ENCODE assay signal across 28 cellular contexts in the genomic region with DNA sequence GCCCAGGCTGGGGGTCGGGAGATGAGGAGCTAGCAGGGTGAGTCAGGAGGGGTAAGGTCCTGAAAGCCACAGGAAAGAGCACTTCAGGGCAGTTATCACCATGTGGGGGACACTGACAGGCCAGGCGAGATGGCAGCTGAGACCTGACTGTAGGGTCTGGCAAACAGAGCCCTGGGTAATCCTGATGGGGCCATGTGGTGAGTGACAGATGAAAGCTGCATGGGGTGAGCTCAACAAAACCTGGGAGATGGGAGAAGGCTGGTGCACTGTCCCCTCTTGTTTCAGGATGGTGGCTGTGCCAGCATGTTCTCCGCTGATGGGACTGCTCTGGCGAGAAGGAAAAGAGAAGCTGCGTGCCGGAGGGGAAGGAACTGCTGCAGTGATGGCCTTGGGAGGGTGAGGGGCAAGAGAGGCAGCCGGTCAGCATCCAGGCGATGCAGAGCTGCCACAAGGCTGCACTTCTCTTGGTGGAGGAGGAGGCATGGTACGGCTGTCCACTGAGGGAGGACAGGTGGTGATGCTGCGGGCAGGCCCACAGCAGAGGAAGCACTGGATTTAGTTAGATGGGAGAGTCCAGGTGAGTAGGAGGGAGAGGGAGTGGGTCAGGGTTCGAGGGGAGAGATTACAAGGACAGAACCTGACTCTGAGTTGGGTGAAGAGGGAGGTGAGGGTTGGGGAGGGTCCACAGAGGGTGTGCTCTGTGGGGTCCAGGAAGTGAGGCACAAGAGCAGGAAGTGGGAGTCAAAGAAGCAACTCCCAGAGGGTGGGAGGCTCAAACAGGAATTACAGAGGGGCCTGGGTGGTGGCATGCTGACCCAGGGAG. TPM values are rescaled to one million over a fixed set of nuclear protein-coding genes. Genes with fewer than 3 reads are reported as not detected.
DNase-seq lines count a peak whose midpoint lies in the region; ATAC-seq and TF ChIP-seq lines count a peak whose summit lies in the region.
"Had no signal": no experiment of that assay in that cellular context is flagged by ENCODE, and none has a peak within 500 bp of the region (broad histone marks: within the 10 kb centered on the region; RNA-seq: fewer than 3 reads in every experiment).

No MANE protein-coding gene starts in this region.

- H3K27me3 ChIP-seq in SK-N-SH (ENCODE audit: insufficient read depth) (no peaks in the 10 kb centered on the region), Caco-2 (replicated peaks; ENCODE audit: control insufficient read depth, insufficient read depth, low read length) (no peaks in the 10 kb centered on the region)
- H3K27me3 ChIP-seq: dorsolateral prefrontal cortex, stomach, upper lobe of left lung had no signal

- no peak overlapping the region for H3K4me2 ChIP-seq in SK-N-SH
- H3K4me2 ChIP-seq: KMS-11 had no signal

- H4K20me1 ChIP-seq in SK-N-SH (ENCODE audit: insufficient read depth) = 0 out of 2 replicates have a peak, but pooled peaks cover 10% of the 10 kb centered on the region

- no peak for TF ChIP-seq EP300 in SK-N-SH (IDR thresholded peaks at IDR 0.05; ENCODE audit: borderline replicate concordance in 1 of 2, low read depth in 1 of 2, low read length in 1 of 2)

- POLR2A ChIA-PET in SK-N-SH (lab: Yijun Ruan, JAX) (no interaction called here), Caco-2 (lab: Charles Lee) (no interaction called here)
- POLR2A ChIA-PET in activated CD4-positive, alpha-beta memory T cell treated with anti-CD3 and anti-CD28 coated beads, Interleukin-2, amount 10 ng/mL, durations not matched to agents 7 days and 5 days (lab: Charles Lee) = no interaction called here

- H3K27ac Mint-ChIP-seq in T-helper 17 cell (peak overlapping the region; percentile 66), glutamatergic neuron (ENCODE audit: unreplicated experiment) (peak overlapping the region; percentile 31), progenitor cell of endocrine pancreas (no peak overlapping the region), Caco-2 (ENCODE audit: unreplicated experiment) (no peak overlapping the region)
- no peak overlapping the region for H3K27ac Mint-ChIP-seq in activated CD4-positive, alpha-beta memory T cell treated with anti-CD3 and anti-CD28 coated beads, Interleukin-2, amount 10 ng/mL, durations not matched to agents 7 days and 5 days
- H3K27ac Mint-ChIP-seq: activated CD4-positive, alpha-beta memory T cell treated with anti-CD3 and anti-CD28 coated beads for 36 hours had no signal

- H3K4me3 Mint-ChIP-seq in T-helper 17 cell (no peak overlapping the region), glutamatergic neuron (ENCODE audit: unreplicated experiment) (peak overlapping the region; percentile 20), progenitor cell of endocrine pancreas (ENCODE audit: low read depth) (peak overlapping the region; percentile 14), Caco-2 (ENCODE audit: unreplicated experiment) (no peak overlapping the region)
- H3K4me3 Mint-ChIP-seq in activated CD4-positive, alpha-beta memory T cell treated with anti-CD3 and anti-CD28 coated beads, Interleukin-2, amount 10 ng/mL, durations not matched to agents 7 days and 5 days = no peak overlapping the region
- H3K4me3 Mint-ChIP-seq: activated CD4-positive, alpha-beta memory T cell treated with anti-CD3 and anti-CD28 coated beads for 36 hours had no signal

- H3K9me3 Mint-ChIP-seq in glutamatergic neuron (ENCODE audit: unreplicated experiment) (peaks cover 5% of the 10 kb centered on the region), progenitor cell of endocrine pancreas (ENCODE audit: low read depth) (no peaks in the 10 kb centered on the region), Caco-2 (ENCODE audit: unreplicated experiment) (no peaks in the 10 kb centered on the region)
- no peaks in the 10 kb centered on the region for H3K9me3 Mint-ChIP-seq in activated CD4-positive, alpha-beta memory T cell treated with anti-CD3 and anti-CD28 coated beads, Interleukin-2, amount 10 ng/mL, durations not matched to agents 7 days and 5 days
- H3K9me3 Mint-ChIP-seq: activated CD4-positive, alpha-beta memory T cell treated with anti-CD3 and anti-CD28 coated beads for 36 hours had no signal

- no peaks in the 10 kb centered on the region for H3K27me3 Mint-ChIP-seq in T-helper 17 cell
- H3K27me3 Mint-ChIP-seq in glutamatergic neuron (ENCODE audit: unreplicated experiment) = peaks cover 4% of the 10 kb centered on the region
- H3K27me3 Mint-ChIP-seq in progenitor cell of endocrine pancreas = no peaks in the 10 kb centered on the region
- H3K27me3 Mint-ChIP-seq in Caco-2 (ENCODE audit: insufficient read depth, unreplicated experiment) = no peaks in the 10 kb centered on the region
- no peaks in the 10 kb centered on the region for H3K27me3 Mint-ChIP-seq in activated CD4-positive, alpha-beta memory T cell treated with anti-CD3 and anti-CD28 coated beads, Interleukin-2, amount 10 ng/mL, durations not matched to agents 7 days and 5 days
- H3K27me3 Mint-ChIP-seq: activated CD4-positive, alpha-beta memory T cell treated with anti-CD3 and anti-CD28 coated beads for 36 hours had no signal

- H3K27ac ChIP-seq in SK-N-SH (ENCODE audit: low read depth in 2 of 2, low read length in 1 of 2) = no peak overlapping the region
- H3K27ac ChIP-seq: 22Rv1, dorsolateral prefrontal cortex, epithelial cell of prostate, KMS-11, stomach, upper lobe of left lung had no signal

- H3K4me1 Mint-ChIP-seq in T-helper 17 cell = peaks cover 38% of the 10 kb centered on the region
- peaks cover 4% of the 10 kb centered on the region for H3K4me1 Mint-ChIP-seq in glutamatergic neuron (ENCODE audit: low read depth, unreplicated experiment)
- H3K4me1 Mint-ChIP-seq in progenitor cell of endocrine pancreas (ENCODE audit: low read depth) = peaks cover 7% of the 10 kb centered on the region
- H3K4me1 Mint-ChIP-seq in Caco-2 (ENCODE audit: low read depth, unreplicated experiment) = no peaks in the 10 kb centered on the region
- peaks cover 29% of the 10 kb centered on the region for H3K4me1 Mint-ChIP-seq in activated CD4-positive, alpha-beta memory T cell treated with anti-CD3 and anti-CD28 coated beads, Interleukin-2, amount 10 ng/mL, durations not matched to agents 7 days and 5 days

- peak; percentile 16 for DNase-seq in SK-N-SH
- no peak for DNase-seq in T-helper 17 cell
- DNase-seq in glutamatergic neuron = no peak
- no peak for DNase-seq in progenitor cell of endocrine pancreas (ENCODE audit: low spot score, unreplicated experiment)
- DNase-seq in Caco-2 = no peak
- no peak for DNase-seq in activated CD4-positive, alpha-beta memory T cell treated with anti-CD3 and anti-CD28 coated beads, Interleukin-2, amount 10 ng/mL, durations not matched to agents 7 days and 5 days
- no peak for DNase-seq in SIG-M5 (lab: John Stamatoyannopoulos, UW)
- DNase-seq: activated CD4-positive, alpha-beta memory T cell treated with anti-CD3 and anti-CD28 coated beads for 36 hours; amniotic stem cell; dorsolateral prefrontal cortex; foreskin fibroblast; hippocampal formation; islet precursor cell; MV-4-11; NCI-H1930; NCI-H226; NCI-H774; OCI-M1; SHP77 treated with DMSO at 0.1 percent for 48 hours; stimulated activated CD4-positive, alpha-beta T cell treated with anti-CD3 and anti-CD28 coated beads, Interleukin-2, amount 100 ng/mL, for 24 hours; stomach; T-helper 2 cell; upper lobe of left lung had no signal

- TF ChIP-seq RAD21 in SK-N-SH (IDR thresholded peaks at IDR 0.05; ENCODE audit: low read length) = no peak

- H3K4me3 ChIP-seq in SK-N-SH (ENCODE audit: low read depth in 2 of 2, low read length in 1 of 2) (no peak overlapping the region), Caco-2 (ENCODE audit: low read depth, low read length) (no peak overlapping the region)
- H3K4me3 ChIP-seq: dorsolateral prefrontal cortex, HAP-1, stomach, upper lobe of left lung had no signal

- peaks cover 66% of the 10 kb centered on the region for H3K79me2 ChIP-seq in SK-N-SH (ENCODE audit: insufficient read depth)

- H3F3A ChIP-seq in SK-N-SH (replicated peaks; ENCODE audit: insufficient read depth) = no peaks in the 10 kb centered on the region

- TF ChIP-seq CTCF in SK-N-SH (IDR thresholded peaks at IDR 0.05) = no peak
- no peak for TF ChIP-seq CTCF in glutamatergic neuron (IDR thresholded peaks at IDR 0.05; ENCODE audit: partially characterized antibody, unreplicated experiment)
- no peak for TF ChIP-seq CTCF in progenitor cell of endocrine pancreas (IDR thresholded peaks at IDR 0.05; ENCODE audit: unreplicated experiment)
- no peak for TF ChIP-seq CTCF in Caco-2 (IDR thresholded peaks at IDR 0.05; ENCODE audit: insufficient read depth in 1 of 2, low read depth in 1 of 2, low read length in 1 of 2, severe bottlenecking in 1 of 2, unreplicated experiment in 1 of 2)

- peaks cover 0 to 28% of the 10 kb centered on the region in 2 experiments for H3K36me3 ChIP-seq in SK-N-SH (replicated peaks in 1 of 2; ENCODE audit: control insufficient read depth in 1 of 2, insufficient read depth in 2 of 2, low read length in 1 of 2)
- no peaks in the 10 kb centered on the region for H3K36me3 ChIP-seq in Caco-2 (ENCODE audit: control insufficient read depth, insufficient read depth, low read length)

- ATAC-seq in SK-N-SH treated with all-trans-retinoic acid at 6 μM for 48 hours (no peak), T-helper 17 cell (no peak)

- BruUV-seq in Caco-2 (replicated peaks; lab: Mats Ljungman, UMichigan) = no TSS peak

- H3K4me1 ChIP-seq in SK-N-SH (ENCODE audit: control insufficient read depth in 1 of 2, insufficient read depth in 2 of 2, low read depth in 1 of 2, low read length in 1 of 2) = peaks cover 7 to 8% of the 10 kb centered on the region in 2 experiments; a peak in 1 of 4 replicates
- peaks cover 4% of the 10 kb centered on the region; the same call in 1 of the 2 replicates for H3K4me1 ChIP-seq in Caco-2

- CTCF ChIA-PET in SK-N-SH (lab: Yijun Ruan, JAX) = interaction anchor here (1.1 kb wide), 1 partner anchor 26 kb away, joined by 4 read pairs; the partner anchor contains the start of gene PPM1F
- CTCF ChIA-PET in Caco-2 (lab: Charles Lee) = interaction anchor here (0.7 kb wide), 1 partner anchor 41 kb away, joined by 3 read pairs; no protein-coding TSS in a partner anchor
- CTCF ChIA-PET in activated CD4-positive, alpha-beta memory T cell treated with anti-CD3 and anti-CD28 coated beads, Interleukin-2, amount 10 ng/mL, durations not matched to agents 7 days and 5 days (lab: Charles Lee) = no interaction called here

- no peak overlapping the region for H2AFZ ChIP-seq in SK-N-SH (ENCODE audit: low read depth)

- intact Hi-C loops in Caco-2 (cut with micrococcal nuclease; ENCODE audit: unreplicated experiment) = no loop called here

- H3K9me3 ChIP-seq in SK-N-SH = no peaks in the 10 kb centered on the region
- no peaks in the 10 kb centered on the region for H3K9me3 ChIP-seq in T-helper 17 cell (ENCODE audit: control insufficient read depth, low read length, poor library complexity, severe bottlenecking)
- H3K9me3 ChIP-seq in Caco-2 = no peaks in the 10 kb centered on the region
- H3K9me3 ChIP-seq: HAP-1, stomach, upper lobe of left lung had no signal

- no peaks in the 10 kb centered on the region for H3K9me2 ChIP-seq in SK-N-SH

- no peak overlapping the region for H3K9ac ChIP-seq in SK-N-SH
- H3K9ac ChIP-seq: KMS-11 had no signal

- WGBS in SK-N-SH (ENCODE audit: low lambda C conversion rate) = 93% methylated on average over 10 of the region's 11 CpGs

- peaks cover 12% of the 10 kb centered on the region for H3K36me3 Mint-ChIP-seq in T-helper 17 cell (ENCODE audit: low read depth)
- no peaks in the 10 kb centered on the region for H3K36me3 Mint-ChIP-seq in glutamatergic neuron (ENCODE audit: unreplicated experiment)
- peaks cover 6% of the 10 kb centered on the region for H3K36me3 Mint-ChIP-seq in progenitor cell of endocrine pancreas (ENCODE audit: insufficient read depth)
- H3K36me3 Mint-ChIP-seq in Caco-2 (ENCODE audit: insufficient read depth, unreplicated experiment) = peaks cover 8% of the 10 kb centered on the region
- peaks cover 24% of the 10 kb centered on the region for H3K36me3 Mint-ChIP-seq in activated CD4-positive, alpha-beta memory T cell treated with anti-CD3 and anti-CD28 coated beads, Interleukin-2, amount 10 ng/mL, durations not matched to agents 7 days and 5 days (ENCODE audit: low read depth)

RNA-seq across cellular contexts. Expression of gene TOP3B, which starts 3.8 kb away (rescaled TPM):
- polyA plus RNA-seq in SK-N-SH (2012; rRNA removed) = 14.4 and 17.4 TPM in 2 replicates
- 5.6 and 9.3 TPM in 2 replicates for polyA plus RNA-seq in SK-N-SH (2012; cell fraction: cytosol; rRNA removed)
- polyA plus RNA-seq in SK-N-SH (2012; cell fraction: nucleus; rRNA removed) = 81.6 and 88.5 TPM in 2 replicates
- total RNA-seq in T-helper 17 cell = 10 to 100 TPM; 49.5 to 55.5 TPM
- total RNA-seq in glutamatergic neuron (ENCODE audit: unreplicated experiment) = 83.5 TPM
- total RNA-seq in progenitor cell of endocrine pancreas = 81.1 and 83.3 TPM in 2 replicates
- total RNA-seq in Caco-2 (2022) = 63.0 and 63.7 TPM in 2 replicates
- total RNA-seq in activated CD4-positive, alpha-beta memory T cell treated with anti-CD3 and anti-CD28 coated beads, Interleukin-2, amount 10 ng/mL, durations not matched to agents 7 days and 5 days = 10 to 100 TPM; 42.6 to 42.7 TPM

RNA-seq across cellular contexts. Expression of gene PPM1F, which starts 26.1 kb away (rescaled TPM):
- polyA plus RNA-seq in SK-N-SH (2012; rRNA removed) = 29.6 and 33.8 TPM in 2 replicates
- 16.4 and 24.2 TPM in 2 replicates for polyA plus RNA-seq in SK-N-SH (2012; cell fraction: cytosol; rRNA removed)
- 42.7 and 51.1 TPM in 2 replicates for polyA plus RNA-seq in SK-N-SH (2012; cell fraction: nucleus; rRNA removed)
- total RNA-seq in T-helper 17 cell (10 to 100 TPM; 15.8 to 16.2 TPM), glutamatergic neuron (ENCODE audit: unreplicated experiment) (40.1 TPM), progenitor cell of endocrine pancreas (22.7 and 25.2 TPM in 2 replicates), Caco-2 (2022) (18.9 and 25.8 TPM in 2 replicates)
- total RNA-seq in activated CD4-positive, alpha-beta memory T cell treated with anti-CD3 and anti-CD28 coated beads, Interleukin-2, amount 10 ng/mL, durations not matched to agents 7 days and 5 days = 10 to 100 TPM; 11.9 to 12.5 TPM

Comparison
In these comparisons a context has a peak if more than half of its experiments do, and no peak if none do; other contexts are left out.
1. H3K27ac Mint-ChIP-seq: peak in T-helper 17 cell (single experiment) and glutamatergic neuron (single experiment); none in progenitor cell of endocrine pancreas (single experiment), Caco-2 (single experiment) and activated CD4-positive, alpha-beta memory T cell treated with anti-CD3 and anti-CD28 coated beads, Interleukin-2, amount 10 ng/mL, durations not matched to agents 7 days and 5 days (single experiment).
2. H3K4me3 Mint-ChIP-seq: peak in glutamatergic neuron (single experiment) and progenitor cell of endocrine pancreas (single experiment); none in T-helper 17 cell (single experiment), Caco-2 (single experiment) and activated CD4-positive, alpha-beta memory T cell treated with anti-CD3 and anti-CD28 coated beads, Interleukin-2, amount 10 ng/mL, durations not matched to agents 7 days and 5 days (single experiment).